ENCODE assay signal across 8 cellular contexts in the genomic region with DNA sequence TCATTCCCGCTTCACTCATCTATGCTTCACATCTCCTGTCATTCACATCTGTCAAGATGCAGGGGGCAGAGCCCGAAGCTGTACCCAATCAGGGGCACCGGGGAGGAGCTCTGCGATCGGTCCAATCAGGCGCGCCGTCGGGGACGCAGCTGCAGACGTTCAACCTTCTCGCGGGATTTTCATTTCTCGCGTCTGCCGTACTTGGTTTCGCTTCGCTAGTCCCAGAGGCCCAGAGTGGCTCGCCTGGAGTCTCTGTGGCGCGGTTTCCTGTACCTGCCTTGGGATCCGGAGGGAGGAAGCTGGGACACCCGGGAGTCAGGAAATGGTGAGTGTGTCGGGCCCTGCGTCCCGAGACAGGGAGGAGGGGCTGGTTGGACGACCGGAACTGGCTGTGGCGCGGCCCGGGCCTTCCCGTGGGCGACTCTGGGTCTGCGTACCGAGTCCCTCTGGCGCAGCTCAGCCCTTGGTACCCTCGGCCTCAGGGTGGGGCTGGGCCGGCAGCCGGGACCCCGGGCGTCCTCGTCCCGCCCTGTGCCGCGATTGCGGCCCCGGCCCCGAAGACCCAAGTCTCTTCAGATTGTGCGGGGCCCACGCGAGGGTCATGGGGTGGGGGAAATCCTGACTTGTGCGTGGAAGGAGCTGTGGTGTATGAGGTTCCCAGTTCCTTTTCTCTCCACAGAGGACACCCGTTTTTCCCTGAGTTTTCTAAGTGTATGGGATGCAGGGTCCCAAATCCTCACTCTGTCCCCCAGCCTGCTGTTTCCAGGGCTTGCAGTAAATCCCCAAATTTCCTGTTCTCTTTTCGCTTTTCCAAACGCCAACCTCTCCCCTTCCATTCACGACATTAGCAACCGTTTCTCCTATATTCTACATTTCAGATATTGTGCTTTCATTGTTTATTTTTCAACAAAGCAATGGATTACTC. TPM values are rescaled to one million over a fixed set of nuclear protein-coding genes. Genes with fewer than 3 reads are reported as not detected.
DNase-seq lines count a peak whose midpoint lies in the region; ATAC-seq and TF ChIP-seq lines count a peak whose summit lies in the region.

A gene (plus strand): TSS at position 215 of the 925 bp plus-strand sequence. CDS start 108 bp downstream, at position 323.

- H3K27me3 Mint-ChIP-seq in progenitor cell of endocrine pancreas, result peaks cover 3% of the 10 kb centered on the region

- TF ChIP-seq CTCF in GM13976 (IDR thresholded peaks at IDR 0.05; ENCODE audit: borderline replicate concordance, control extremely low read depth, extremely low read depth, insufficient read depth, missing control alignments) (no peak), progenitor cell of endocrine pancreas (IDR thresholded peaks at IDR 0.05; ENCODE audit: unreplicated experiment) (no peak), upper lobe of right lung (IDR thresholded peaks at IDR 0.05) (no peak)

- H3K4me1 ChIP-seq in upper lobe of right lung, result peaks cover 35% of the 10 kb centered on the region

- no peaks in the 10 kb centered on the region for H3K27me3 ChIP-seq in upper lobe of right lung

- peak within 1 kb of the TSS; percentile 98 for H3K27ac Mint-ChIP-seq in progenitor cell of endocrine pancreas

- H3K36me3 Mint-ChIP-seq in progenitor cell of endocrine pancreas (ENCODE audit: insufficient read depth), result peaks cover 5% of the 10 kb centered on the region

- peaks cover 9% of the 10 kb centered on the region for H3K36me3 ChIP-seq in upper lobe of right lung

- peak within 1 kb of the TSS; percentile 84 for H3K4me3 Mint-ChIP-seq in progenitor cell of endocrine pancreas (ENCODE audit: low read depth)

- peak within 1 kb of the TSS; percentile 98 for H3K27ac ChIP-seq in upper lobe of right lung

- intact Hi-C loops in T-helper 1 cell treated with Interleukin-12 subunit alpha and Interleukin-12 subunit beta and Interleukin-4 antibody, amounts not matched to agents 30 ng/mL and 1 ng/mL, for 36 hours (cut with micrococcal nuclease), result loop anchor here (1.0 to 5.0 kb wide), 15 partner anchors 23 to 566 kb away; a partner anchor contains a TSS
- intact Hi-C loops in left cardiac atrium (cut with DNase I), result no loop called here
- intact Hi-C loops in upper lobe of right lung (cut with DNase I), result no loop called here

- ATAC-seq in HG02870 (IDR thresholded peaks at IDR 0.05; ENCODE audit: unreplicated experiment) (peak; percentile 90), left cardiac atrium (peak; percentile 99), upper lobe of right lung (peak; percentile 99)

- H3K4me1 Mint-ChIP-seq in progenitor cell of endocrine pancreas (ENCODE audit: low read depth), result peaks cover 14% of the 10 kb centered on the region

- no peaks in the 10 kb centered on the region for H3K9me3 Mint-ChIP-seq in progenitor cell of endocrine pancreas (ENCODE audit: low read depth)

- in situ Hi-C loops in GM13976 (cut with MboI; ENCODE audit: low sequenced_read_pairs, unreplicated experiment), result no loop called here

- H3K9me3 ChIP-seq in upper lobe of right lung, result no peaks in the 10 kb centered on the region

- peak; percentile 99 for DNase-seq in GM13976 (ENCODE audit: low spot score)
- DNase-seq in NCI-H146 (lab: John Stamatoyannopoulos, UW), result peak; percentile 97
- peak; percentile 94 for DNase-seq in amniotic epithelial cell (ENCODE audit: low read depth)
- peak; percentile 96 for DNase-seq in left cardiac atrium
- DNase-seq in progenitor cell of endocrine pancreas (ENCODE audit: low spot score, unreplicated experiment), result peak; percentile 70
- DNase-seq in upper lobe of right lung, result peak; percentile 97

- H3K4me3 ChIP-seq in upper lobe of right lung, result peak within 1 kb of the TSS; percentile 97

RNA-seq across cellular contexts. Expression of the gene that starts here (rescaled TPM):
- total RNA-seq in T-helper 1 cell treated with Interleukin-12 subunit alpha and Interleukin-12 subunit beta and Interleukin-4 antibody, amounts not matched to agents 30 ng/mL and 1 ng/mL, for 36 hours, result 13.1 and 17.5 TPM in 2 replicates
- total RNA-seq in left cardiac atrium, result 1 to 10 TPM; 5.0 to 6.5 TPM
- total RNA-seq in progenitor cell of endocrine pancreas, result 15.3 and 15.6 TPM in 2 replicates
- 14.4 TPM for total RNA-seq in upper lobe of right lung

Comparison
In these comparisons a context has a peak if more than half of its experiments do, and no peak if none do; other contexts are left out.
1. Peak in every context shown above with its lines: DNase-seq, ATAC-seq, H3K4me3 ChIP-seq and H3K27ac ChIP-seq.